ENCODE assay signal across 23 cellular contexts in the genomic region with DNA sequence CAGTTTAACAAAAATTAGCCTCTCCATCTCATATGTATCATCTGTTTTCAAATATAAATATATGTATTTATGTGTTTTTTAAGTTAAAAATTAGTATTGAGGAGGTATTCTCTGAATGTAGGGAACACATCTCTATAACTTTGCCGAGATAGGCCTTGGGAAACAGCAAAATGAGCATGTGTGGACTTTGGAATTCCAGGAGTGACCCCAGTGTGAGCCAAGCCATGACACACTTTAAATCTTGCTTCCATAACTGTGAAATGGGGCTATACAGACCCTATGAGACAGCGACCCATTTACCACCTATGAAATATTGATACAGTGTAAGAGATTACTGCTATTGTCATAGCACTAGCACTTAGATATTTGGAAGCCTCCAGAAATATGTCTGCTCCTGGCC. TPM values are rescaled to one million over a fixed set of nuclear protein-coding genes. Genes with fewer than 3 reads are reported as not detected.
"Had no signal": no experiment of that assay in that cellular context is flagged by ENCODE, and none has a peak within 500 bp of the region (broad histone marks: within the 10 kb centered on the region; RNA-seq: fewer than 3 reads in every experiment).

No MANE protein-coding gene starts in this region.

- H3K4me3 Mint-ChIP-seq: naive B cell; nephron; stimulated activated naive B cell treated with anti-CD40 and anti-IgM and Interleukin-4, amounts not matched to agents 10 μg/mL and 1 μg/mL and 100 μg/mL, for 72 hours; stimulated activated naive CD8-positive, alpha-beta T cell treated with anti-CD3 and anti-CD28 coated beads, Interleukin-15, amount 100 ng/mL, for 72 hours had no signal

- DNase-seq: cortex of kidney; dorsolateral prefrontal cortex; effector CD8-positive, alpha-beta T cell; foreskin fibroblast; left colon; left ventricle myocardium superior; mesenchymal stem cell; midbrain; naive B cell; stimulated activated CD4-positive, alpha-beta T cell treated with anti-CD3 and anti-CD28 coated beads, Interleukin-2, amount 100 ng/mL, for 24 hours; stimulated activated CD4-positive, alpha-beta T cell treated with anti-CD3 and anti-CD28 coated beads, Interleukin-4, amount 100 ng/mL, for 4 hours; stimulated activated naive B cell treated with anti-CD40 and anti-IgM and Interleukin-4, amounts not matched to agents 10 μg/mL and 1 μg/mL and 100 μg/mL, for 72 hours; stimulated activated naive CD8-positive, alpha-beta T cell treated with anti-CD3 and anti-CD28 coated beads, Interleukin-15, amount 100 ng/mL, for 72 hours; transverse colon had no signal

- H3K79me2 ChIP-seq: parathyroid adenoma had no signal

- H3K4me3 ChIP-seq: dorsolateral prefrontal cortex, esophagus muscularis mucosa, gastroesophageal sphincter, lung, prostate gland, thoracic aorta, transverse colon had no signal

- H3K27me3 Mint-ChIP-seq: stimulated activated naive CD8-positive, alpha-beta T cell treated with anti-CD3 and anti-CD28 coated beads, Interleukin-15, amount 100 ng/mL, for 72 hours had no signal

- H3K36me3 ChIP-seq: esophagus muscularis mucosa, gastroesophageal sphincter, prostate gland, thoracic aorta, transverse colon had no signal

- H3K9ac ChIP-seq: parathyroid adenoma had no signal

- H3K4me1 ChIP-seq: esophagus muscularis mucosa, gastroesophageal sphincter, parathyroid adenoma, prostate gland, transverse colon had no signal

- H2AFZ ChIP-seq: parathyroid adenoma had no signal

- H3K4me1 Mint-ChIP-seq: naive B cell; nephron; stimulated activated naive B cell treated with anti-CD40 and anti-IgM and Interleukin-4, amounts not matched to agents 10 μg/mL and 1 μg/mL and 100 μg/mL, for 72 hours; stimulated activated naive CD8-positive, alpha-beta T cell treated with anti-CD3 and anti-CD28 coated beads, Interleukin-15, amount 100 ng/mL, for 72 hours had no signal

- H3K27me3 ChIP-seq: esophagus muscularis mucosa, gastroesophageal sphincter, transverse colon had no signal

- H3K36me3 Mint-ChIP-seq: naive B cell; stimulated activated naive B cell treated with anti-CD40 and anti-IgM and Interleukin-4, amounts not matched to agents 10 μg/mL and 1 μg/mL and 100 μg/mL, for 72 hours had no signal

- H3K27ac ChIP-seq: dorsolateral prefrontal cortex, epithelial cell of prostate, esophagus muscularis mucosa, gastroesophageal sphincter, parathyroid adenoma, prostate gland, thoracic aorta, transverse colon had no signal

- H3K27ac Mint-ChIP-seq: naive B cell; nephron; stimulated activated naive B cell treated with anti-CD40 and anti-IgM and Interleukin-4, amounts not matched to agents 10 μg/mL and 1 μg/mL and 100 μg/mL, for 72 hours; stimulated activated naive CD8-positive, alpha-beta T cell treated with anti-CD3 and anti-CD28 coated beads, Interleukin-15, amount 100 ng/mL, for 72 hours had no signal

- H3K9me3 ChIP-seq: esophagus muscularis mucosa, gastroesophageal sphincter, prostate gland, thoracic aorta, transverse colon had no signal

- H3K9me3 Mint-ChIP-seq: nephron; stimulated activated naive B cell treated with anti-CD40 and anti-IgM and Interleukin-4, amounts not matched to agents 10 μg/mL and 1 μg/mL and 100 μg/mL, for 72 hours; stimulated activated naive CD8-positive, alpha-beta T cell treated with anti-CD3 and anti-CD28 coated beads, Interleukin-15, amount 100 ng/mL, for 72 hours had no signal

- ATAC-seq: gastroesophageal sphincter; left colon; left ventricle myocardium superior; sciatic nerve; stimulated activated naive B cell treated with anti-CD40 and anti-IgM and Interleukin-4, amounts not matched to agents 10 μg/mL and 1 μg/mL and 100 μg/mL, for 72 hours; stimulated activated naive CD8-positive, alpha-beta T cell treated with anti-CD3 and anti-CD28 coated beads, Interleukin-15, amount 100 ng/mL, for 72 hours had no signal

RNA-seq across cellular contexts. Expression of a gene that starts 58.8 kb away (rescaled TPM):
- total RNA-seq: thoracic aorta had no signal
